Comparison of ENCODE assay signal across 18 cellular contexts in the genomic region with DNA sequence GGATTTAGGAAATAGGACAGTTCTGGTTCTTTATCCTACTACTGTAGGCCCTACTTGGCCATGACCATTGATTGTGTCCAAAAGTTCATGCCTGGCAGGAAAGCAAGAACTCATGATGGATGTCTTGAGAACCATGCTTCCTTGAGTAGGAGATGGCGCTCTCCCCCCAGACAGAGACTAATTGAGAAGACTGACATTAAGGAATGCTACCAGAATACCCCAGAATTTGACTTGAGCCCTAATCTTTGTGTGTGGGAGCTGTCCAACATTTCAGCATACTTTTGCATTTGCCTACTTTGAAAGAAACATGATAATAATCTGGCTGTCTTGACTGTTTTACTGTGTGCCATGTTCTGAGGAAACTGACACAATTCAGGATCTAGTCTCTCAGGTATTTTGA.
"Had no signal": no experiment of that assay in that cellular context is flagged by ENCODE, and none has a peak within 500 bp of the region (broad histone marks: within the 10 kb centered on the region; RNA-seq: fewer than 3 reads in every experiment).

No MANE protein-coding gene starts in this region.

- H3K4me1 ChIP-seq: esophagus squamous epithelium, foreskin keratinocyte, left ventricle myocardium inferior, suprapubic skin had no signal

- FAIRE-seq: keratinocyte had no signal

- H3K36me3 ChIP-seq: esophagus squamous epithelium, left ventricle myocardium inferior, ovary, suprapubic skin had no signal

- DNase-seq: activated CD4-positive, alpha-beta T cell treated with anti-CD3 and anti-CD28 coated beads, Interleukin-2, amount 50 U/mL, for 4 hours; activated CD4-positive, CD25-positive, alpha-beta regulatory T cell treated with anti-CD3 and anti-CD28 coated beads, Interleukin-2, amount 50 U/mL, for 72 hours; activated CD8-positive, alpha-beta memory T cell treated with anti-CD3 and anti-CD28 coated beads, Interleukin-2, amount 10 ng/mL, durations not matched to agents 7 days and 5 days; activated gamma-delta T cell; activated naive CD8-positive, alpha-beta T cell treated with anti-CD3 and anti-CD28 coated beads for 36 hours; activated T-cell treated with anti-CD3 and anti-CD28 coated beads, Interleukin-2, amount 50 U/mL, for 4 hours; dorsolateral prefrontal cortex; esophagus squamous epithelium; foreskin keratinocyte; head of caudate nucleus; left ventricle myocardium inferior; mesendoderm; ovary; stimulated activated CD4-positive, alpha-beta T cell treated with anti-CD3 and anti-CD28 coated beads, Interleukin-4, amount 100 ng/mL, for 1 hour; stimulated activated CD8-positive, alpha-beta memory T cell treated with anti-CD3 and anti-CD28 coated beads, Interleukin-4, amount 100 ng/mL, for 48 hours; stimulated activated naive CD8-positive, alpha-beta T cell treated with anti-CD3 and anti-CD28 coated beads, Interleukin-15, Interleukin-2, amounts not matched to agents 100 U/mL and 50 U/mL, for 24 hours had no signal

- H3K27ac ChIP-seq: dorsolateral prefrontal cortex, esophagus squamous epithelium, foreskin keratinocyte, left ventricle myocardium inferior, ovary, suprapubic skin had no signal

- ATAC-seq: activated CD8-positive, alpha-beta memory T cell treated with anti-CD3 and anti-CD28 coated beads, Interleukin-2, amount 10 ng/mL, durations not matched to agents 7 days and 5 days; activated T-cell treated with anti-CD3 and anti-CD28 coated beads, Interleukin-2, amount 50 U/mL, for 4 hours; foreskin keratinocyte; stimulated activated naive CD8-positive, alpha-beta T cell treated with anti-CD3 and anti-CD28 coated beads, Interleukin-15, Interleukin-2, amounts not matched to agents 100 U/mL and 50 U/mL, for 24 hours had no signal

- H3K27me3 ChIP-seq: dorsolateral prefrontal cortex, esophagus squamous epithelium, foreskin keratinocyte, ovary, suprapubic skin had no signal

- H3K4me3 ChIP-seq: dorsolateral prefrontal cortex, esophagus squamous epithelium, left ventricle myocardium inferior, ovary, suprapubic skin had no signal

- H3K9me3 ChIP-seq: esophagus squamous epithelium, left ventricle myocardium inferior, ovary, suprapubic skin had no signal
